Comparison of ENCODE assay signal across 8 cellular contexts in genomic region chr19:8335343-8336071, GRCh38. TPM values are rescaled to one million over a fixed set of nuclear protein-coding genes. Genes with fewer than 3 reads are reported as not detected.
A peak's percentile ranks its signal among the peaks of the same experiment; 100 is the strongest.
DNase-seq lines count a peak whose midpoint lies in the region; ATAC-seq, FAIRE-seq and TF ChIP-seq lines count a peak whose summit lies in the region.

No MANE protein-coding gene starts in this region.

- intact Hi-C loops in endothelial cell of umbilical vein (cut with micrococcal nuclease), result no loop called here

- peak; percentile 42 to 66 for ATAC-seq in activated CD4-positive, CD25-positive, alpha-beta regulatory T cell treated with anti-CD3 and anti-CD28 coated beads, Interleukin-2, amount 50 U/mL, for 24 hours
- ATAC-seq in HG02571 (IDR thresholded peaks at IDR 0.05; ENCODE audit: unreplicated experiment), result no peak
- ATAC-seq in HG02588 (IDR thresholded peaks at IDR 0.05; ENCODE audit: unreplicated experiment), result no peak
- ATAC-seq in HG03175 (IDR thresholded peaks at IDR 0.05; ENCODE audit: unreplicated experiment), result no peak

- H3F3A ChIP-seq in OCI-LY1 (ENCODE audit: insufficient read depth, low read length), result no peaks in the 10 kb centered on the region

- H3K9ac ChIP-seq in OCI-LY1 (ENCODE audit: low read length) (no peak overlapping the region), endothelial cell of umbilical vein (replicated peaks; ENCODE audit: extremely low read depth, insufficient read depth, low read length) (no peak overlapping the region)

- dilution Hi-C loops in endothelial cell of umbilical vein (cut with MboI; ENCODE audit: extremely low pct_ligation_motif_present, low sequenced_read_pairs), result no loop called here

- TF ChIP-seq POLR2A in endothelial cell of umbilical vein (IDR thresholded peaks at IDR 0.05; ENCODE audit: low read depth, low read length), result peak; percentile 31

- H3K36me3 ChIP-seq in OCI-LY1 (ENCODE audit: insufficient read depth, low read length) (no peaks in the 10 kb centered on the region), endothelial cell of umbilical vein (ENCODE audit: control insufficient read depth in 2 of 2, extremely low read depth in 1 of 2, insufficient read depth in 2 of 2, low read length in 2 of 2) (peaks cover 3 to 14% of the 10 kb centered on the region in 2 experiments)

- H2AFZ ChIP-seq in OCI-LY1 (ENCODE audit: low read length) (no peak overlapping the region), endothelial cell of umbilical vein (ENCODE audit: low read depth, low read length) (peak overlapping the region; percentile 58)

- H3K4me3 ChIP-seq in OCI-LY1 (ENCODE audit: low read depth, low read length, poor library complexity, severe bottlenecking) (peak overlapping the region; percentile 22), endothelial cell of umbilical vein (replicated peaks in 1 of 3; ENCODE audit: insufficient read depth in 1 of 3, low read depth in 1 of 3, low read length in 3 of 3) (peak overlapping the region in 2 of 3 experiments; percentile 24 to 45), skin epidermis (peak overlapping the region in 5 of 7 experiments; percentile 21 to 48 (median 29))

- TF ChIP-seq CTCF in OCI-LY1 (IDR thresholded peaks at IDR 0.05; ENCODE audit: low read length), result peak; percentile 20; the same call in 1 of the 2 replicates
- TF ChIP-seq CTCF in endothelial cell of umbilical vein (IDR thresholded peaks at IDR 0.05; ENCODE audit: extremely low read depth in 1 of 2, insufficient read depth in 1 of 2, low read depth in 1 of 2, low read length in 2 of 2), result peak in 1 of 2 donors; percentile 18

- H4K20me1 ChIP-seq in OCI-LY1 (ENCODE audit: insufficient read depth, low read length) (no peaks in the 10 kb centered on the region), endothelial cell of umbilical vein (replicated peaks; ENCODE audit: control insufficient read depth, extremely low read depth, insufficient read depth, low read length) (no peaks in the 10 kb centered on the region)

- no peaks in the 10 kb centered on the region for H3K9me1 ChIP-seq in endothelial cell of umbilical vein (replicated peaks; ENCODE audit: control insufficient read depth, extremely low read depth, insufficient read depth, low read length)

- H3K27me3 ChIP-seq in OCI-LY1 (ENCODE audit: insufficient read depth, low read length) (0 out of 2 replicates have a peak, but pooled peaks cover 3% of the 10 kb centered on the region), endothelial cell of umbilical vein (ENCODE audit: control insufficient read depth in 2 of 2, insufficient read depth in 2 of 2, low read length in 2 of 2) (no peaks in the 10 kb centered on the region)

- DNase-seq in activated CD4-positive, CD25-positive, alpha-beta regulatory T cell (lab: John Stamatoyannopoulos, UW), result no peak
- no peak for DNase-seq in endothelial cell of umbilical vein (ENCODE audit: low read depth, low spot score)

- H3K27ac ChIP-seq in OCI-LY1 (ENCODE audit: low read depth, low read length, poor library complexity, severe bottlenecking) (no peak overlapping the region), endothelial cell of umbilical vein (ENCODE audit: insufficient read depth, low read depth, low read length) (no peak overlapping the region), skin epidermis (no peak overlapping the region)

- BruUV-seq in endothelial cell of umbilical vein (replicated peaks; lab: Mats Ljungman, UMichigan), result no TSS peak

- CTCF ChIA-PET in endothelial cell of umbilical vein (lab: Charles Lee), result interaction anchor here (0.5 to 1.6 kb wide), 6 partner anchors 12 to 42 kb away, joined by 3 to 7 read pairs (median 4); no protein-coding TSS in a partner anchor

- no peaks in the 10 kb centered on the region for H3K9me2 ChIP-seq in OCI-LY1 (ENCODE audit: low read depth, low read length)

- POLR2A ChIA-PET in endothelial cell of umbilical vein (lab: Charles Lee), result no interaction called here

- no peak for FAIRE-seq in endothelial cell of umbilical vein (lab: Jason Lieb, UNC)

- H3K79me2 ChIP-seq in OCI-LY1 (ENCODE audit: insufficient read depth, low read length), result no peaks in the 10 kb centered on the region
- no peaks in the 10 kb centered on the region for H3K79me2 ChIP-seq in endothelial cell of umbilical vein (ENCODE audit: control insufficient read depth, insufficient read depth, low read length)

- peak overlapping the region; percentile 50 for H3K4me2 ChIP-seq in OCI-LY1 (ENCODE audit: low read length)
- H3K4me2 ChIP-seq in endothelial cell of umbilical vein (ENCODE audit: insufficient read depth, low read length), result peak overlapping the region; percentile 49

- H3K9me3 ChIP-seq in OCI-LY1 (ENCODE audit: low read length) (no peaks in the 10 kb centered on the region), endothelial cell of umbilical vein (replicated peaks; ENCODE audit: control insufficient read depth, insufficient read depth, low read length) (no peaks in the 10 kb centered on the region)

- H3K4me1 ChIP-seq in OCI-LY1 (ENCODE audit: insufficient read depth, low read length, severe bottlenecking), result no peaks in the 10 kb centered on the region
- peaks cover 9% of the 10 kb centered on the region for H3K4me1 ChIP-seq in endothelial cell of umbilical vein (ENCODE audit: control insufficient read depth, extremely low read depth, insufficient read depth, low read length)

TF ChIP-seq in endothelial cell of umbilical vein, 7 proteins besides CTCF, POLR2A, EP300 and RAD21:
- TF ChIP-seq FOS (IDR thresholded peaks at IDR 0.05; ENCODE audit: borderline replicate concordance, insufficient read depth, low read length) (no peak), MYC (IDR thresholded peaks at IDR 0.05; ENCODE audit: low read depth, low read length) (no peak), EZH2 (IDR thresholded peaks at IDR 0.05; ENCODE audit: borderline replicate concordance, low read depth, low read length, severe bottlenecking) (no peak), JUN (IDR thresholded peaks at IDR 0.05; ENCODE audit: borderline replicate concordance, insufficient read depth, insufficient read length, low read depth) (no peak), POLR2AphosphoS5 (IDR thresholded peaks at IDR 0.05; ENCODE audit: insufficient read depth, low read depth, low read length) (no peak), MAX (IDR thresholded peaks at IDR 0.05; ENCODE audit: insufficient read depth, insufficient read length) (no peak), GATA2 (IDR thresholded peaks at IDR 0.05; ENCODE audit: insufficient read depth, insufficient read length, low read depth, low read length) (no peak)

RNA-seq across cellular contexts. Expression of gene KANK3, which starts 7.6 kb away (rescaled TPM):
- total RNA-seq in endothelial cell of umbilical vein, result 26.3 and 30.0 TPM in 2 replicates
- polyA plus RNA-seq in endothelial cell of umbilical vein, result 22.1 and 25.0 TPM in 2 replicates
- polyA plus RNA-seq in endothelial cell of umbilical vein (2011; cell fraction: cytosol; rRNA removed), result 10.9 and 14.4 TPM in 2 replicates
- polyA plus RNA-seq in endothelial cell of umbilical vein (2011; cell fraction: nucleus; rRNA removed), result 47.3 and 47.4 TPM in 2 replicates
- 6.1 and 11.4 TPM in 2 replicates for polyA plus RNA-seq in endothelial cell of umbilical vein (2012)
- 8.3 and 8.7 TPM in 2 replicates for polyA minus RNA-seq in endothelial cell of umbilical vein
- not detected for polyA minus RNA-seq in endothelial cell of umbilical vein (2011; cell fraction: cytosol; rRNA and poly(A)+ RNA removed)
- 6.3 and 14.1 TPM in 2 replicates for polyA minus RNA-seq in endothelial cell of umbilical vein (2011; cell fraction: nucleus; rRNA and poly(A)+ RNA removed)

RNA-seq across cellular contexts. Expression of gene RPS28, which starts 14.2 kb away (rescaled TPM):
- total RNA-seq in endothelial cell of umbilical vein, result 1,555 and 1,664 TPM in 2 replicates
- 865 and 990 TPM in 2 replicates for polyA plus RNA-seq in endothelial cell of umbilical vein
- 799 and 842 TPM in 2 replicates for polyA plus RNA-seq in endothelial cell of umbilical vein (2011; cell fraction: cytosol; rRNA removed)
- polyA plus RNA-seq in endothelial cell of umbilical vein (2011; cell fraction: nucleus; rRNA removed), result 200 and 336 TPM in 2 replicates
- polyA plus RNA-seq in endothelial cell of umbilical vein (2012), result 2,106 and 2,592 TPM in 2 replicates
- 420 and 491 TPM in 2 replicates for polyA minus RNA-seq in endothelial cell of umbilical vein
- 322 TPM for polyA minus RNA-seq in endothelial cell of umbilical vein (2011; cell fraction: cytosol; rRNA and poly(A)+ RNA removed)
- polyA minus RNA-seq in endothelial cell of umbilical vein (2011; cell fraction: nucleus; rRNA and poly(A)+ RNA removed), result 48.7 and 96.3 TPM in 2 replicates

RNA-seq across cellular contexts. Expression of gene NDUFA7, which starts 14.3 kb away (rescaled TPM):
- 60.2 and 62.0 TPM in 2 replicates for total RNA-seq in endothelial cell of umbilical vein
- polyA plus RNA-seq in endothelial cell of umbilical vein, result 169 and 196 TPM in 2 replicates
- 60.1 and 63.3 TPM in 2 replicates for polyA plus RNA-seq in endothelial cell of umbilical vein (2011; cell fraction: cytosol; rRNA removed)
- 27.0 and 32.6 TPM in 2 replicates for polyA plus RNA-seq in endothelial cell of umbilical vein (2011; cell fraction: nucleus; rRNA removed)
- polyA plus RNA-seq in endothelial cell of umbilical vein (2012), result 74.3 and 105 TPM in 2 replicates
- 54.9 and 60.2 TPM in 2 replicates for polyA minus RNA-seq in endothelial cell of umbilical vein
- 60.9 TPM for polyA minus RNA-seq in endothelial cell of umbilical vein (2011; cell fraction: cytosol; rRNA and poly(A)+ RNA removed)
- polyA minus RNA-seq in endothelial cell of umbilical vein (2011; cell fraction: nucleus; rRNA and poly(A)+ RNA removed), result 17.9 and 21.0 TPM in 2 replicates

RNA-seq across cellular contexts. Expression of gene CD320, which starts 27.3 kb away (rescaled TPM):
- 84.9 and 86.7 TPM in 2 replicates for total RNA-seq in endothelial cell of umbilical vein
- polyA plus RNA-seq in endothelial cell of umbilical vein, result 190 and 255 TPM in 2 replicates
- polyA plus RNA-seq in endothelial cell of umbilical vein (2011; cell fraction: cytosol; rRNA removed), result 119 and 129 TPM in 2 replicates
- polyA plus RNA-seq in endothelial cell of umbilical vein (2011; cell fraction: nucleus; rRNA removed), result 45.1 and 52.5 TPM in 2 replicates
- polyA plus RNA-seq in endothelial cell of umbilical vein (2012), result 52.9 and 57.1 TPM in 2 replicates
- 23.9 and 30.9 TPM in 2 replicates for polyA minus RNA-seq in endothelial cell of umbilical vein
- polyA minus RNA-seq in endothelial cell of umbilical vein (2011; cell fraction: cytosol; rRNA and poly(A)+ RNA removed), result 48.5 TPM
- 7.3 and 9.9 TPM in 2 replicates for polyA minus RNA-seq in endothelial cell of umbilical vein (2011; cell fraction: nucleus; rRNA and poly(A)+ RNA removed)

RNA-seq across cellular contexts. Expression of gene ANGPTL4, which starts 28.4 kb away (rescaled TPM):
- 3.9 and 4.6 TPM in 2 replicates for total RNA-seq in endothelial cell of umbilical vein
- 14.1 and 18.5 TPM in 2 replicates for polyA plus RNA-seq in endothelial cell of umbilical vein
- polyA plus RNA-seq in endothelial cell of umbilical vein (2011; cell fraction: cytosol; rRNA removed), result 11.1 and 13.6 TPM in 2 replicates
- 21.6 and 23.6 TPM in 2 replicates for polyA plus RNA-seq in endothelial cell of umbilical vein (2011; cell fraction: nucleus; rRNA removed)
- 18.8 and 26.4 TPM in 2 replicates for polyA plus RNA-seq in endothelial cell of umbilical vein (2012)
- 2.5 and 5.9 TPM in 2 replicates for polyA minus RNA-seq in endothelial cell of umbilical vein
- 0.72 TPM for polyA minus RNA-seq in endothelial cell of umbilical vein (2011; cell fraction: cytosol; rRNA and poly(A)+ RNA removed)
- polyA minus RNA-seq in endothelial cell of umbilical vein (2011; cell fraction: nucleus; rRNA and poly(A)+ RNA removed), result 4.3 and 11.4 TPM in 2 replicates

Comparison
In these comparisons a context has a peak if more than half of its experiments do, and no peak if none do; other contexts are left out.
1. ATAC-seq: peak in activated CD4-positive, CD25-positive, alpha-beta regulatory T cell treated with anti-CD3 and anti-CD28 coated beads, Interleukin-2, amount 50 U/mL, for 24 hours (2 of 2); none in HG02571 (single experiment), HG02588 (single experiment) and HG03175 (single experiment).
2. Peak in every context shown above with its lines, with median percentiles within 50 percentile points of each other: H3K4me3 ChIP-seq.